In the genomic region with DNA sequence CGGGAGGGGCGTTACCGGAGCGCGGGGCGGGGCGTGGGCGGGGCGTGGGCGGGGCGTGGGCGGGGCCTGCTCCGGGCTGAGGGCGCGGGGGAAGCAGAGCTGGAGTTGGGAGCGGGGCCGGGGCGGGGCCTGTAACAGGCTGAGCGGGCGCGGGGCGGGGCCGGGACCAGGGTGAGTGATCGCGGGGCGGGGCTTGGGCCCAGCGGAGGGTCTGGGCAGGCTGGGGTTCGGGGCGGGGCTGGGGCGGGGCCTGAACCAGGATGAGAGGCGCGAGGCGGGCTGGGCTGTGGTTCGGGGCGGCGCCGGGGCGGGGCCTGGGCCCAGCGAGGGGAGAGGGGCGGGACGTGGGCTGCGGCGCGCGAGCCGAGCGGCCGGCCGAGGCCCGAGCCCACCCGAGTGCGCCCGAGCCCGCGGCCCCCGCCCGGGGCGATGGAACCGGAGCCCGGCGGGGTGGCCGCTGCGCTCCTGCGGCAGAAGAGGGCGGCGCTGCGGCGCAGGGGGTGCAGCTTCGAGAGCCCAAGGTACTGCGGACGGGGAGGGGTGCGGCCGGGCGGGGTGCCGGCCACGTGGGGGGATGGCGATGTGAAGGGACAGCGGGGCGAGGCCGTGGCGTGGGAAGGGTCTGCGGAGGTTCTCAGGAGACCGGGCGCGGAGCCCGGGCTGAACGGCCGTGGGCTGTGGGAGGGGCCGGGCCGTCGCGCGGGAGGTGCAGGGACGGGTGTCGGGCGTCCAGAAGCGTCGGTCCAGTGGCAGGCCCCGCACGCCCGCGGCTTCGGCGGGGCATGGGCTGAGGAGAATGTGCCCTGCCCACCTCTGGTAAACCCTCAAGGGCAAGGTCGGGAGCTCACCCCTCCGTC, we compare ENCODE assay signal across 7 cellular contexts. TPM values are rescaled to one million over a fixed set of nuclear protein-coding genes. Genes with fewer than 3 reads are reported as not detected.
DNase-seq lines count a peak whose midpoint lies in the region; ATAC-seq and TF ChIP-seq lines count a peak whose summit lies in the region.

No MANE protein-coding gene starts in this region.

- H3K27ac Mint-ChIP-seq in activated CD4-positive, alpha-beta T cell treated with anti-CD3 and anti-CD28 coated beads for 36 hours = no peak overlapping the region
- peak overlapping the region; percentile 87 for H3K27ac Mint-ChIP-seq in chondrocyte (ENCODE audit: unreplicated experiment)

- DNase-seq in NCI-H345 (lab: John Stamatoyannopoulos, UW) (peak; percentile 96), chondrocyte (ENCODE audit: low spot score) (no peak), kidney tubule cell (ENCODE audit: low spot score) (peak; percentile 88)
- peak; percentile 98 for DNase-seq in activated CD4-positive, alpha-beta T cell treated with anti-CD3 and anti-CD28 coated beads for 36 hours
- peak; percentile 96 for DNase-seq in stimulated activated CD4-positive, alpha-beta T cell treated with anti-CD3 and anti-CD28 coated beads, Interleukin-15, amount 100 ng/mL, for 24 hours

- peak overlapping the region; percentile 78 for H3K4me3 Mint-ChIP-seq in activated CD4-positive, alpha-beta T cell treated with anti-CD3 and anti-CD28 coated beads for 36 hours
- peak overlapping the region; percentile 81 for H3K4me3 Mint-ChIP-seq in chondrocyte (ENCODE audit: unreplicated experiment)

- CTCF ChIA-PET in activated CD4-positive, alpha-beta T cell treated with anti-CD3 and anti-CD28 coated beads for 36 hours (lab: Charles Lee) = interaction anchor here (0.5 to 2.5 kb wide), 3 partner anchors 11 to 284 kb away, joined by 4 to 9 read pairs (median 4); no protein-coding TSS in a partner anchor

- H3K4me1 Mint-ChIP-seq in activated CD4-positive, alpha-beta T cell treated with anti-CD3 and anti-CD28 coated beads for 36 hours = peaks cover 24% of the 10 kb centered on the region
- H3K4me1 Mint-ChIP-seq in chondrocyte (ENCODE audit: low read depth) = peaks cover 14% of the 10 kb centered on the region

- TF ChIP-seq CTCF in chondrocyte (IDR thresholded peaks at IDR 0.05) = no peak

- peaks cover 15% of the 10 kb centered on the region for H3K27me3 Mint-ChIP-seq in activated CD4-positive, alpha-beta T cell treated with anti-CD3 and anti-CD28 coated beads for 36 hours
- no peaks in the 10 kb centered on the region for H3K27me3 Mint-ChIP-seq in chondrocyte (ENCODE audit: low read depth)

- ATAC-seq in GM18861 (IDR thresholded peaks at IDR 0.05; ENCODE audit: unreplicated experiment) = peak; percentile 34
- peak; percentile 40 for ATAC-seq in HG03103 (IDR thresholded peaks at IDR 0.05; ENCODE audit: low read depth, unreplicated experiment)
- ATAC-seq in activated CD4-positive, alpha-beta T cell treated with anti-CD3 and anti-CD28 coated beads for 36 hours = peak; percentile 87

- no peaks in the 10 kb centered on the region for H3K36me3 Mint-ChIP-seq in activated CD4-positive, alpha-beta T cell treated with anti-CD3 and anti-CD28 coated beads for 36 hours (ENCODE audit: low read depth)
- no peaks in the 10 kb centered on the region for H3K36me3 Mint-ChIP-seq in chondrocyte (ENCODE audit: low read depth)

- no peaks in the 10 kb centered on the region for H3K9me3 Mint-ChIP-seq in activated CD4-positive, alpha-beta T cell treated with anti-CD3 and anti-CD28 coated beads for 36 hours (ENCODE audit: low read depth)
- H3K9me3 Mint-ChIP-seq in chondrocyte (ENCODE audit: low read depth) = no peaks in the 10 kb centered on the region

- POLR2A ChIA-PET in activated CD4-positive, alpha-beta T cell treated with anti-CD3 and anti-CD28 coated beads for 36 hours (lab: Charles Lee) = interaction anchor here (0.6 to 1.8 kb wide), 5 partner anchors 15 to 223 kb away, joined by 4 to 6 read pairs (median 5); partner anchors contain the start of gene ZNF79

- intact Hi-C loops in activated CD4-positive, alpha-beta T cell treated with anti-CD3 and anti-CD28 coated beads for 36 hours (cut with DNase I, micrococcal nuclease) = loop anchor here (1.0 to 10.0 kb wide), 17 partner anchors 20 to 902 kb away; partner anchors contain the start of genes SH2D3C (in 2 of the 2), SLC2A8 (in 2 of the 2), ZNF79 (in 2 of the 2) and EEIG1 (in 1 of the 2)

RNA-seq across cellular contexts. Expression of gene GARNL3, which starts 39.5 kb away (rescaled TPM):
- total RNA-seq in activated CD4-positive, alpha-beta T cell treated with anti-CD3 and anti-CD28 coated beads for 36 hours = 1 to 10 TPM; 2.5 to 3.4 TPM
- total RNA-seq in chondrocyte = 8.9 to 10.0 TPM (median 8.9 TPM) in 3 replicates

Comparison
In these comparisons a context has a peak if more than half of its experiments do, and no peak if none do; other contexts are left out.
1. ATAC-seq: peak in every context shown above with its lines; median percentile 87 in activated CD4-positive, alpha-beta T cell treated with anti-CD3 and anti-CD28 coated beads for 36 hours; 40 in HG03103; 34 in GM18861.